ENCODE assay signal across 19 cellular contexts in genomic region chr1:171590022-171590421, GRCh38. TPM values are rescaled to one million over a fixed set of nuclear protein-coding genes. Genes with fewer than 3 reads are reported as not detected.
A peak's percentile ranks its signal among the peaks of the same experiment; 100 is the strongest.
DNase-seq lines count a peak whose midpoint lies in the region; ATAC-seq, FAIRE-seq and TF ChIP-seq lines count a peak whose summit lies in the region.
"Had no signal": no experiment of that assay in that cellular context is flagged by ENCODE, and none has a peak within 500 bp of the region (broad histone marks: within the 10 kb centered on the region; RNA-seq: fewer than 3 reads in every experiment).

No MANE protein-coding gene starts in this region.

- intact Hi-C loops in activated CD8-positive, alpha-beta T cell treated with anti-CD3 and anti-CD28 coated beads for 36 hours (cut with micrococcal nuclease): no loop called here

- no peak for FAIRE-seq in frontal cortex (lab: Jason Lieb, UNC)
- FAIRE-seq: A204.1, GM18507, HTR-8/SVneo had no signal

- no peaks in the 10 kb centered on the region for H3K27me3 ChIP-seq in smooth muscle cell (ENCODE audit: low read depth)
- no peaks in the 10 kb centered on the region for H3K27me3 ChIP-seq in BE2C

- H3K27me3 Mint-ChIP-seq in activated CD8-positive, alpha-beta T cell treated with anti-CD3 and anti-CD28 coated beads for 36 hours: no peaks in the 10 kb centered on the region
- H3K27me3 Mint-ChIP-seq in activated CD8-positive, alpha-beta T cell treated with anti-CD3 and anti-CD28 coated beads, Interleukin-2, amount 10 ng/mL, durations not matched to agents 7 days and 5 days (ENCODE audit: low read depth): no peaks in the 10 kb centered on the region
- H3K27me3 Mint-ChIP-seq: type B pancreatic cell had no signal

- H2AFZ ChIP-seq in smooth muscle cell (ENCODE audit: low read depth): no peak overlapping the region

- H3K36me3 Mint-ChIP-seq in activated CD8-positive, alpha-beta T cell treated with anti-CD3 and anti-CD28 coated beads for 36 hours (ENCODE audit: low read depth): peaks cover 75% of the 10 kb centered on the region
- H3K36me3 Mint-ChIP-seq in activated CD8-positive, alpha-beta T cell treated with anti-CD3 and anti-CD28 coated beads, Interleukin-2, amount 10 ng/mL, durations not matched to agents 7 days and 5 days (ENCODE audit: low read depth): peaks cover 70% of the 10 kb centered on the region

- H3K79me2 ChIP-seq in smooth muscle cell (ENCODE audit: low read depth): no peaks in the 10 kb centered on the region

- no peaks in the 10 kb centered on the region for H3K9me3 Mint-ChIP-seq in activated CD8-positive, alpha-beta T cell treated with anti-CD3 and anti-CD28 coated beads for 36 hours
- no peaks in the 10 kb centered on the region for H3K9me3 Mint-ChIP-seq in activated CD8-positive, alpha-beta T cell treated with anti-CD3 and anti-CD28 coated beads, Interleukin-2, amount 10 ng/mL, durations not matched to agents 7 days and 5 days (ENCODE audit: insufficient read depth)
- H3K9me3 Mint-ChIP-seq: type B pancreatic cell had no signal

- TF ChIP-seq CTCF in activated CD8-positive, alpha-beta T cell treated with anti-CD3 and anti-CD28 coated beads for 36 hours (IDR thresholded peaks at IDR 0.05): no peak
- TF ChIP-seq CTCF in smooth muscle cell (IDR thresholded peaks at IDR 0.05; ENCODE audit: borderline replicate concordance, insufficient read depth, poor library complexity, severe bottlenecking): no peak
- TF ChIP-seq CTCF in BE2C (IDR thresholded peaks at IDR 0.05; ENCODE audit: low read depth, low read length): no peak

- H4K20me1 ChIP-seq in smooth muscle cell (ENCODE audit: low read depth): peaks cover 3% of the 10 kb centered on the region

- no peak overlapping the region for H3K4me3 Mint-ChIP-seq in activated CD8-positive, alpha-beta T cell treated with anti-CD3 and anti-CD28 coated beads for 36 hours
- H3K4me3 Mint-ChIP-seq in activated CD8-positive, alpha-beta T cell treated with anti-CD3 and anti-CD28 coated beads, Interleukin-2, amount 10 ng/mL, durations not matched to agents 7 days and 5 days: no peak overlapping the region
- H3K4me3 Mint-ChIP-seq: type B pancreatic cell had no signal

- H3K27ac ChIP-seq in smooth muscle cell (ENCODE audit: low read depth): peak overlapping the region; percentile 68

- peaks cover 5% of the 10 kb centered on the region for H3F3A ChIP-seq in smooth muscle cell (ENCODE audit: low read depth)

- no peak overlapping the region for H3K4me3 ChIP-seq in smooth muscle cell
- no peak overlapping the region for H3K4me3 ChIP-seq in BE2C (ENCODE audit: low read depth, low read length)

- peak overlapping the region; percentile 13 for H3K9ac ChIP-seq in smooth muscle cell (ENCODE audit: low read depth)

- peak; percentile 27 for ATAC-seq in activated CD8-positive, alpha-beta T cell treated with anti-CD3 and anti-CD28 coated beads for 36 hours
- ATAC-seq in activated CD8-positive, alpha-beta T cell treated with anti-CD3 and anti-CD28 coated beads, Interleukin-2, amount 10 ng/mL, durations not matched to agents 7 days and 5 days: no peak

- H3K4me2 ChIP-seq in smooth muscle cell: no peak overlapping the region

- H3K9me3 ChIP-seq in smooth muscle cell (replicated peaks; ENCODE audit: low read depth) (no peaks in the 10 kb centered on the region), BE2C (no peaks in the 10 kb centered on the region)

- no peaks in the 10 kb centered on the region for H3K4me1 ChIP-seq in smooth muscle cell (ENCODE audit: low read depth)
- no peaks in the 10 kb centered on the region for H3K4me1 ChIP-seq in BE2C

- CTCF ChIA-PET in activated CD8-positive, alpha-beta T cell treated with anti-CD3 and anti-CD28 coated beads for 36 hours (lab: Charles Lee): no interaction called here
- CTCF ChIA-PET in activated CD8-positive, alpha-beta T cell treated with anti-CD3 and anti-CD28 coated beads, Interleukin-2, amount 10 ng/mL, durations not matched to agents 7 days and 5 days (lab: Charles Lee): no interaction called here

- H3K27ac Mint-ChIP-seq in activated CD8-positive, alpha-beta T cell treated with anti-CD3 and anti-CD28 coated beads for 36 hours: peak overlapping the region; percentile 43
- no peak overlapping the region for H3K27ac Mint-ChIP-seq in activated CD8-positive, alpha-beta T cell treated with anti-CD3 and anti-CD28 coated beads, Interleukin-2, amount 10 ng/mL, durations not matched to agents 7 days and 5 days
- H3K27ac Mint-ChIP-seq: type B pancreatic cell had no signal

- 54% methylated on average over 1 of the region's 1 CpG for WGBS in smooth muscle cell (ENCODE audit: low lambda C conversion rate)

- H3K4me1 Mint-ChIP-seq in activated CD8-positive, alpha-beta T cell treated with anti-CD3 and anti-CD28 coated beads for 36 hours (ENCODE audit: low read depth): peaks cover 17% of the 10 kb centered on the region
- no peaks in the 10 kb centered on the region for H3K4me1 Mint-ChIP-seq in activated CD8-positive, alpha-beta T cell treated with anti-CD3 and anti-CD28 coated beads, Interleukin-2, amount 10 ng/mL, durations not matched to agents 7 days and 5 days (ENCODE audit: low read depth)

- POLR2A ChIA-PET in activated CD8-positive, alpha-beta T cell treated with anti-CD3 and anti-CD28 coated beads for 36 hours (lab: Charles Lee): no interaction called here
- POLR2A ChIA-PET in activated CD8-positive, alpha-beta T cell treated with anti-CD3 and anti-CD28 coated beads, Interleukin-2, amount 10 ng/mL, durations not matched to agents 7 days and 5 days (lab: Charles Lee): no interaction called here

- no peak for DNase-seq in activated CD8-positive, alpha-beta T cell treated with anti-CD3 and anti-CD28 coated beads for 36 hours
- no peak for DNase-seq in activated CD8-positive, alpha-beta T cell treated with anti-CD3 and anti-CD28 coated beads, Interleukin-2, amount 10 ng/mL, durations not matched to agents 7 days and 5 days
- DNase-seq in RPMI7951 (ENCODE audit: low read depth) (peak; percentile 19), dedifferentiated amniotic fluid mesenchymal stem cell (ENCODE audit: extremely low spot score) (peak; percentile 34), smooth muscle cell (lab: John Stamatoyannopoulos, UW; ENCODE audit: unreplicated experiment) (no peak), iPS-NIHi7 (ENCODE audit: extremely low spot score) (no peak), BE2C (no peak), frontal cortex (ENCODE audit: low spot score in 2 of 2) (no peak)
- DNase-seq: activated gamma-delta T cell; hypothalamus; NCI-H2171; NK-92 treated with Interleukin-12 subunit alpha and Interleukin-12 subunit beta, amount 100 ng/mL, for 24 hours; retina; SHP77 treated with DMSO at 0.1 percent for 48 hours; stimulated activated CD4-positive, alpha-beta T cell treated with anti-CD3 and anti-CD28 coated beads, Interleukin-2, amount 100 ng/mL, for 24 hours had no signal

- peaks cover 28% of the 10 kb centered on the region for H3K36me3 ChIP-seq in smooth muscle cell (ENCODE audit: low read depth)
- peaks cover 73% of the 10 kb centered on the region for H3K36me3 ChIP-seq in BE2C

RNA-seq across cellular contexts. Expression of gene MYOCOS, which starts 32.0 kb away (rescaled TPM):
- not detected for total RNA-seq in activated CD8-positive, alpha-beta T cell treated with anti-CD3 and anti-CD28 coated beads for 36 hours
- under 1 TPM in 1 of 2 experiments, not detected in 1; 0.10 TPM for total RNA-seq in activated CD8-positive, alpha-beta T cell treated with anti-CD3 and anti-CD28 coated beads, Interleukin-2, amount 10 ng/mL, durations not matched to agents 7 days and 5 days
- total RNA-seq in RPMI7951 (2014; rRNA removed; shearing (Covaris generic)): not detected in 2 replicates
- total RNA-seq in smooth muscle cell: not detected in 2 replicates
- polyA plus RNA-seq in smooth muscle cell: not detected in 2 replicates
- not detected for polyA plus RNA-seq in BE2C (2012; ENCODE audit: insufficient read depth, insufficient read length, low read depth)
- total RNA-seq in frontal cortex: not detected

Comparison
In these comparisons a context has a peak if more than half of its experiments do, and no peak if none do; other contexts are left out.
1. DNase-seq: peak in RPMI7951 (single experiment) and dedifferentiated amniotic fluid mesenchymal stem cell (single experiment); none in activated CD8-positive, alpha-beta T cell treated with anti-CD3 and anti-CD28 coated beads for 36 hours (single experiment), activated CD8-positive, alpha-beta T cell treated with anti-CD3 and anti-CD28 coated beads, Interleukin-2, amount 10 ng/mL, durations not matched to agents 7 days and 5 days (single experiment), smooth muscle cell (single experiment), iPS-NIHi7 (single experiment), BE2C (single experiment) and frontal cortex (0 of 2).